In genomic region chr9:93684806-93685553, GRCh38 we compare ENCODE assay signal across 10 cellular contexts.
DNase-seq lines count a peak whose midpoint lies in the region; ATAC-seq and TF ChIP-seq lines count a peak whose summit lies in the region.
"Had no signal": no experiment of that assay in that cellular context is flagged by ENCODE, and none has a peak within 500 bp of the region (broad histone marks: within the 10 kb centered on the region; RNA-seq: fewer than 3 reads in every experiment).

No MANE protein-coding gene starts in this region.

- no peak for ATAC-seq in HG03342 (IDR thresholded peaks at IDR 0.05; ENCODE audit: unreplicated experiment)
- no peak for ATAC-seq in HG02840 (IDR thresholded peaks at IDR 0.05; ENCODE audit: low FRiP score, unreplicated experiment)
- ATAC-seq in HG03175 (IDR thresholded peaks at IDR 0.05; ENCODE audit: unreplicated experiment): no peak
- ATAC-seq: body of pancreas had no signal

- no peak overlapping the region for H3K4me3 ChIP-seq in HFF-Myc (replicated peaks; ENCODE audit: low read depth, low read length)
- H3K4me3 ChIP-seq: body of pancreas had no signal

- TF ChIP-seq CTCF in HFF-Myc (IDR thresholded peaks at IDR 0.05; ENCODE audit: low read depth, low read length, missing control alignments): peak; percentile 21

- DNase-seq in D341Med (ENCODE audit: low spot score) (peak; percentile 56), HFF-Myc (ENCODE audit: extremely low read depth, low read depth) (no peak), astrocyte of the hippocampus (ENCODE audit: low read depth, low spot score) (peak; percentile 19), mesenteric fat pad (ENCODE audit: low spot score) (peak; percentile 64)
- DNase-seq: activated CD4-positive, alpha-beta T cell treated with anti-CD3 and anti-CD28 coated beads for 48 hours; body of pancreas; NK-92 treated with Interleukin-12 subunit alpha and Interleukin-12 subunit beta, amount 100 ng/mL, for 24 hours had no signal
